ENCODE assay signal across 18 cellular contexts in the genomic region with DNA sequence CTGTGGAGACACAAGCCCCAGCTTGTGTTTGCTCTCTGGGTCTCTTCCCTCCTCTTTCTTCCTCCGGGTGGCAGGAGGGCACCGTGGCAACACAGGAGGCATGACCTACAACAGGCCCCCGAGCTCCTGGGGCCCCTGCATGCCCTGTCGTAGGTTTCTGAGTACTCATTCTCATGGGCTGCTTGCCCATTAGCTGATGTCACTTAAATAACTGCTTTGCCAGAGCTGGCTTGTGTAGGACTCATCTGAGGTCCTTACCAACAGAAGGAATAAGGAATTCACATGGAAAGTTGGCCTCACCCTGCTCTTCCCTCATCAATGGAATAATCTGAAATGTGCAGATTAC.
DNase-seq lines count a peak whose midpoint lies in the region; ATAC-seq and TF ChIP-seq lines count a peak whose summit lies in the region.
"Had no signal": no experiment of that assay in that cellular context is flagged by ENCODE, and none has a peak within 500 bp of the region (broad histone marks: within the 10 kb centered on the region; RNA-seq: fewer than 3 reads in every experiment).

No MANE protein-coding gene starts in this region.

- ATAC-seq in DND-41 (ENCODE audit: insufficient read depth, low read depth), result no peak
- ATAC-seq: activated naive CD4-positive, alpha-beta T cell treated with anti-CD3 and anti-CD28 coated beads, Interleukin-2, amount 50 U/mL, for 72 hours; K562; mucosa of descending colon had no signal

- H3K27me3 ChIP-seq in DND-41 (ENCODE audit: insufficient read depth, low read length, poor library complexity), result no peaks in the 10 kb centered on the region
- no peaks in the 10 kb centered on the region for H3K27me3 ChIP-seq in uterus
- H3K27me3 ChIP-seq: colonic mucosa, vagina had no signal

- H3K36me3 ChIP-seq in DND-41 (ENCODE audit: insufficient read depth, low read length), result no peaks in the 10 kb centered on the region
- no peaks in the 10 kb centered on the region for H3K36me3 ChIP-seq in uterus
- H3K36me3 ChIP-seq: colonic mucosa, esophagus squamous epithelium, vagina had no signal

- TF ChIP-seq CTCF in DND-41 (IDR thresholded peaks at IDR 0.05; ENCODE audit: borderline replicate concordance, extremely low read depth, low read length, poor library complexity, severe bottlenecking), result peak; percentile 24
- no peak for TF ChIP-seq CTCF in fibroblast of mammary gland (conservative IDR thresholded peaks at IDR 0.05; ENCODE audit: control insufficient read depth, insufficient read depth, low read depth, low read length)
- no peak for TF ChIP-seq CTCF in uterus (IDR thresholded peaks at IDR 0.05)
- TF ChIP-seq CTCF in GM13977 (IDR thresholded peaks at IDR 0.05; ENCODE audit: extremely low read depth, insufficient read depth, missing control alignments), result no peak

- in situ Hi-C loops in GM13977 (cut with MboI; ENCODE audit: low pct_unique_long_range_greater_than_20kb, low sequenced_read_pairs, unreplicated experiment), result no loop called here

- H3K4me1 ChIP-seq in DND-41 (ENCODE audit: insufficient read depth, low read length) (no peaks in the 10 kb centered on the region), uterus (no peaks in the 10 kb centered on the region)
- H3K4me1 ChIP-seq: colonic mucosa, vagina had no signal

- H3K27ac ChIP-seq in DND-41 (ENCODE audit: low read length) (no peak overlapping the region), uterus (no peak overlapping the region)
- H3K27ac ChIP-seq: colonic mucosa, esophagus squamous epithelium, vagina had no signal

- no peaks in the 10 kb centered on the region for H3K9me3 ChIP-seq in DND-41 (ENCODE audit: insufficient read depth, low read length, severe bottlenecking)
- no peaks in the 10 kb centered on the region for H3K9me3 ChIP-seq in uterus
- H3K9me3 ChIP-seq: colonic mucosa, esophagus squamous epithelium, mucosa of descending colon, SK-N-SH, vagina had no signal

- TF ChIP-seq POLR2A in uterus (IDR thresholded peaks at IDR 0.05), result no peak

- H3K4me2 ChIP-seq in DND-41 (ENCODE audit: insufficient read depth, low read length), result no peak overlapping the region
- H3K4me2 ChIP-seq: SK-N-SH had no signal

- H3K4me3 ChIP-seq in DND-41 (ENCODE audit: low read depth in 1 of 2, low read length in 2 of 2), result no peak overlapping the region
- H3K4me3 ChIP-seq in fibroblast of mammary gland (ENCODE audit: control insufficient read depth, low read depth, low read length), result no peak overlapping the region
- no peak overlapping the region for H3K4me3 ChIP-seq in uterus
- H3K4me3 ChIP-seq: colonic mucosa, esophagus squamous epithelium, K562, mucosa of descending colon, vagina had no signal

- H2AFZ ChIP-seq in DND-41 (ENCODE audit: low read depth, low read length), result no peak overlapping the region

- DNase-seq in DND-41 (no peak), NCI-H146 (lab: John Stamatoyannopoulos, UW) (peak; percentile 81), fibroblast of mammary gland (ENCODE audit: low read depth) (peak; percentile 44), nucleus accumbens (lab: John Stamatoyannopoulos, UW) (peak in 33 of 56 donors; percentile 0 to 65 (median 8)), uterus (no peak), GOT3 (lab: John Stamatoyannopoulos, UW) (no peak), GM13977 (ENCODE audit: low spot score) (no peak)
- DNase-seq in effector CD8-positive, alpha-beta T cell (lab: John Stamatoyannopoulos, UW), result no peak
- DNase-seq: colonic mucosa; DMS53; esophagus squamous epithelium; immature natural killer cell; mucosa of descending colon; SK-N-SH; stimulated activated CD4-positive, alpha-beta T cell treated with anti-CD3 and anti-CD28 coated beads, Interleukin-2, amount 100 ng/mL, for 24 hours had no signal

- no peaks in the 10 kb centered on the region for H4K20me1 ChIP-seq in DND-41 (ENCODE audit: insufficient read depth, low read length)

- intact Hi-C loops in uterus (cut with DNase I; ENCODE audit: low total_unique reads), result no loop called here

- H3K9ac ChIP-seq in DND-41 (ENCODE audit: low read depth, low read length), result no peak overlapping the region
- H3K9ac ChIP-seq: SK-N-SH had no signal

- H3K79me2 ChIP-seq in DND-41 (ENCODE audit: insufficient read depth, low read length), result no peaks in the 10 kb centered on the region

Comparison
In these comparisons a context has a peak if more than half of its experiments do, and no peak if none do; other contexts are left out.
1. DNase-seq: peak in NCI-H146 (single experiment), fibroblast of mammary gland (single experiment) and nucleus accumbens (33 of 56); none in DND-41 (single experiment), uterus (0 of 2), effector CD8-positive, alpha-beta T cell (single experiment), GOT3 (single experiment) and GM13977 (single experiment).